Comparison of ENCODE assay signal across 12 cellular contexts in the genomic region with DNA sequence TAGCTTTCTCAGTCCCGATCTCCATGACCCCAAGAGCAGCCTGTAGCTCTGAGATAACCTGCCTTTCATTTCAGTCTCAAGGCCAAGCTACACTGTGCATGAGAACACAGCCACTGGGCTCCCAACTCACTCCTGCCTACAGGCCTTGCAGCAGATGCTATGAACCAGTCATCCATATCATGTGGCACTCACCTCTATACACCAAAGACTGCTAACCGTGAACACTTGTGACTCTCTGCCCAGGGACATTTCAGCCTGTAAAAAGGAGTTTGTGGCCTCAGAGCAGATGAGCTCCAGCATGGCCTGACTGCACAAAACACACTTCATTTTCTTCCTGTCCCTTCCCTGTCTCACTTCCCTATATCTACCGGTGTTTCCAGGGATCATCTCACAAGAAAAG. TPM values are rescaled to one million over a fixed set of nuclear protein-coding genes. Genes with fewer than 3 reads are reported as not detected.
DNase-seq lines count a peak whose midpoint lies in the region; ATAC-seq, FAIRE-seq and TF ChIP-seq lines count a peak whose summit lies in the region.
"Had no signal": no experiment of that assay in that cellular context is flagged by ENCODE, and none has a peak within 500 bp of the region (broad histone marks: within the 10 kb centered on the region; RNA-seq: fewer than 3 reads in every experiment).

No MANE protein-coding gene starts in this region.

- TF ChIP-seq RAD21 in GM12878 (IDR thresholded peaks at IDR 0.05; ENCODE audit: insufficient read depth, low read depth, low read length) = no peak

- CTCF ChIA-PET in GM12878 (lab: Yijun Ruan, JAX) = interaction anchor here (1.1 kb wide), 1 partner anchor 154 kb away, joined by 4 read pairs; no protein-coding TSS in a partner anchor

- no peak overlapping the region for H3K4me3 ChIP-seq in GM12878

- no peak for FAIRE-seq in GM12878 (lab: Jason Lieb, UNC)

- DNase-seq in GM12878 (ENCODE audit: low read depth, low spot score) = peak; percentile 9
- no peak for DNase-seq in islet precursor cell
- DNase-seq in NCI-H82 (lab: John Stamatoyannopoulos, UW) = no peak
- DNase-seq in activated CD4-positive, alpha-beta T cell treated with anti-CD3 and anti-CD28 coated beads, Interleukin-2, amount 50 U/mL, for 48 hours = no peak
- DNase-seq: cortex of kidney had no signal

- WGBS in GM12878 (ENCODE audit: insufficient coverage, insufficient replicate concordance, low lambda C conversion rate, missing lambda C conversion rate) = 0% methylated on average over 3 of the region's 3 CpGs

- no peaks in the 10 kb centered on the region for H3K79me2 ChIP-seq in GM12878 (ENCODE audit: control insufficient read depth, insufficient read depth, low read length)

- peaks cover 9% of the 10 kb centered on the region for H3K4me1 ChIP-seq in GM12878 (ENCODE audit: control insufficient read depth, insufficient read depth, low read length)

- POLR2A ChIA-PET in GM12878 (lab: Charles Lee) = no interaction called here

- intact Hi-C loops in GM12878 (cut with micrococcal nuclease; ENCODE audit: unreplicated experiment) = no loop called here

- H3K27me3 ChIP-seq in GM12878 (replicated peaks in 1 of 2; ENCODE audit: control insufficient read depth in 2 of 2, insufficient read depth in 2 of 2, low read length in 1 of 2) = no peaks in the 10 kb centered on the region

- no peaks in the 10 kb centered on the region for H4K20me1 ChIP-seq in GM12878 (ENCODE audit: control insufficient read depth, insufficient read depth)

- no peak overlapping the region for H3K9ac ChIP-seq in GM12878 (ENCODE audit: control insufficient read depth, insufficient read depth, low read length)

- H2AFZ ChIP-seq in GM12878 (ENCODE audit: control insufficient read depth, low read depth, low read length) = no peak overlapping the region

- ATAC-seq in GM18505 (IDR thresholded peaks at IDR 0.05; ENCODE audit: unreplicated experiment) = peak; percentile 49
- ATAC-seq in GM21360 (IDR thresholded peaks at IDR 0.05; ENCODE audit: unreplicated experiment) = peak; percentile 43
- ATAC-seq in HG03135 (IDR thresholded peaks at IDR 0.05; ENCODE audit: unreplicated experiment) = peak; percentile 46
- ATAC-seq in GM12878 = peak; percentile 70
- no peak for ATAC-seq in esophagus mucosa

- no peak for TF ChIP-seq CTCF in GM12878 (IDR thresholded peaks at IDR 0.05 in 2 of 3, conservative IDR thresholded peaks at IDR 0.05 in 1 of 3; ENCODE audit: control insufficient read depth in 2 of 3, extremely low read depth in 1 of 3, insufficient read depth in 1 of 3, low read depth in 3 of 3, low read length in 3 of 3)

- no peak overlapping the region for H3K27ac ChIP-seq in GM12878 (ENCODE audit: control insufficient read depth, insufficient read depth)

- RAD21 ChIA-PET in GM12878 (lab: Charles Lee; ENCODE audit: unreplicated experiment) = interaction anchor here (1.1 kb wide), 1 partner anchor 288 kb away, joined by 3 read pairs; no protein-coding TSS in a partner anchor

- H3K9me3 ChIP-seq in GM12878 (replicated peaks; ENCODE audit: control insufficient read depth, insufficient read depth, low read length) = peaks cover 3% of the 10 kb centered on the region

- in situ Hi-C loops in GM12878 (cut with MboI) = no loop called here

- TF ChIP-seq POLR2A in GM18505 (IDR thresholded peaks at IDR 0.05; ENCODE audit: borderline replicate concordance, extremely low read depth, insufficient read depth, insufficient read length) = no peak
- no peak for TF ChIP-seq POLR2A in GM12878 (IDR thresholded peaks at IDR 0.05; ENCODE audit: low read depth, low read length)

- SMC1A ChIA-PET in GM12878 (lab: Charles Lee; ENCODE audit: uncharacterized antibody, unreplicated experiment) = interaction anchor here (1.4 kb wide), 1 partner anchor 26 kb away, joined by 3 read pairs; no protein-coding TSS in a partner anchor

- TF ChIP-seq EP300 in GM12878 (IDR thresholded peaks at IDR 0.05; ENCODE audit: borderline replicate concordance in 1 of 2, control insufficient read depth in 1 of 2, low read depth in 2 of 2, low read length in 2 of 2) = no peak

- H3K4me2 ChIP-seq in GM12878 (ENCODE audit: control insufficient read depth, insufficient read depth) = 0 out of 2 replicates have a peak overlapping the region, but pooled peaks have one; percentile 26

- H3K36me3 ChIP-seq in GM12878 (ENCODE audit: control insufficient read depth in 2 of 2, insufficient read depth in 2 of 2, low read length in 1 of 2) = no peaks in the 10 kb centered on the region

- no TSS peak for BruUV-seq in GM12878 (replicated peaks; lab: Mats Ljungman, UMichigan)

TF ChIP-seq in GM12878, 131 proteins besides CTCF, POLR2A, EP300 and RAD21:
- no peak for TF ChIP-seq SMAD1 (IDR thresholded peaks at IDR 0.05; ENCODE audit: low read depth, partially characterized antibody)
- no peak for TF ChIP-seq ESRRA (IDR thresholded peaks at IDR 0.05; ENCODE audit: low read length)
- TF ChIP-seq ZNF384 (IDR thresholded peaks at IDR 0.05; ENCODE audit: borderline replicate concordance, low read depth, low read length) = no peak
- no peak for TF ChIP-seq BRCA1 (IDR thresholded peaks at IDR 0.05; ENCODE audit: low read depth, low read length)

RNA-seq across cellular contexts. Expression of a gene that starts 56.9 kb away (rescaled TPM):
- not detected in 2 replicates for total RNA-seq in GM12878 (2013; cell fraction: nucleolus; rRNA removed)
- total RNA-seq in GM12878 (2014; rRNA removed) (not detected in 2 replicates), GM12878 (2014; rRNA removed; fragmentation: Illumina TruSeq; extraction: Trizol) (not detected in 2 replicates), GM12878 (2021) (not detected in 2 replicates), esophagus mucosa (not detected)
- polyA plus RNA-seq in GM12878 (2011; ENCODE audit: low read depth) = not detected
- polyA plus RNA-seq in GM12878 (2011; rRNA removed) (not detected in 2 replicates), GM12878 (2014; fragmentation: Illumina TruSeq; extraction: Trizol) (not detected in 2 replicates), GM12878 (2014; fragmentation: Nextera tagmentation; extraction: Ambion mirVana) (not detected), GM12878 (2014; rRNA removed) (not detected in 2 replicates), GM12878 (2016; fragmentation: Nextera tagmentation; extraction: Ambion mirVana) (not detected)
- not detected in 2 replicates for polyA plus RNA-seq in GM12878 (2011; cell fraction: cytosol; rRNA removed)
- not detected in 2 replicates for polyA plus RNA-seq in GM12878 (2011; cell fraction: nucleus; rRNA removed)
- polyA plus RNA-seq in GM12878 (2012) = not detected in 2 replicates
- polyA minus RNA-seq in GM12878 (2011; rRNA and poly(A)+ RNA removed) = not detected in 2 replicates
- polyA minus RNA-seq in GM12878 (2011; cell fraction: cytosol; rRNA and poly(A)+ RNA removed) = not detected in 2 replicates
- not detected in 2 replicates for polyA minus RNA-seq in GM12878 (2011; cell fraction: nucleus; rRNA and poly(A)+ RNA removed)
- total RNA-seq: NCI-H460; pulmonary artery endothelial cell; T-helper 1 cell treated with Interleukin-12 subunit alpha and Interleukin-12 subunit beta and Interleukin-4 antibody, amounts not matched to agents 30 ng/mL and 1 ng/mL, for 36 hours had no signal
